Comparison of ENCODE assay signal across 8 cellular contexts in genomic region chr3:138935864-138936762, GRCh38. TPM values are rescaled to one million over a fixed set of nuclear protein-coding genes. Genes with fewer than 3 reads are reported as not detected.
DNase-seq lines count a peak whose midpoint lies in the region; ATAC-seq, FAIRE-seq and TF ChIP-seq lines count a peak whose summit lies in the region.

No MANE protein-coding gene starts in this region.

- no peak for FAIRE-seq in frontal cortex (lab: Jason Lieb, UNC)

- in situ Hi-C loops in ACHN (cut with HindIII; ENCODE audit: low pct_ligation_motif_present, low pct_unique_long_range_greater_than_20kb, low sequenced_read_pairs), result no loop called here

- peak overlapping the region; percentile 2 to 45 for H3K4me3 ChIP-seq in neutrophil (ENCODE audit: low read depth in 1 of 2, low read length in 1 of 2)
- H3K4me3 ChIP-seq in testis, result peak overlapping the region; percentile 20 to 55

- no peaks in the 10 kb centered on the region for H3K9me3 ChIP-seq in neutrophil
- no peaks in the 10 kb centered on the region for H3K9me3 ChIP-seq in testis

- no peaks in the 10 kb centered on the region for H3K36me3 ChIP-seq in neutrophil
- H3K36me3 ChIP-seq in testis (ENCODE audit: low read depth, missing control alignments), result no peaks in the 10 kb centered on the region

- H3K27ac ChIP-seq in neutrophil (no peak overlapping the region), testis (no peak overlapping the region)

- TF ChIP-seq CTCF in neutrophil (IDR thresholded peaks at IDR 0.05), result peak; percentile 86
- TF ChIP-seq CTCF in testis (IDR thresholded peaks at IDR 0.05), result peak; percentile 73 to 90 (median 77)

- no peak for TF ChIP-seq POLR2A in testis (IDR thresholded peaks at IDR 0.05)

- ATAC-seq in GM18502 (IDR thresholded peaks at IDR 0.05; ENCODE audit: poor library complexity, unreplicated experiment) (peak; percentile 78), HG03280 (IDR thresholded peaks at IDR 0.05; ENCODE audit: unreplicated experiment) (peak; percentile 83)

- H3K4me1 ChIP-seq in neutrophil (ENCODE audit: control insufficient read depth in 1 of 2, insufficient read depth in 1 of 2, low read depth in 1 of 2, low read length in 1 of 2) (peaks cover 44 to 46% of the 10 kb centered on the region in 2 experiments), testis (peaks cover 6% of the 10 kb centered on the region)

- peak; percentile 62 for DNase-seq in ACHN
- peak; percentile 63 for DNase-seq in RKO (ENCODE audit: low spot score)
- DNase-seq in activated effector memory CD4-positive, alpha-beta T cell treated with Interleukin-2 at 50 U/mL for 16 hours, result peak; percentile 50
- peak; percentile 85 to 91 for DNase-seq in frontal cortex (ENCODE audit: low spot score in 2 of 2)
- peak; percentile 80 for DNase-seq in testis

- intact Hi-C loops in testis (cut with DNase I; ENCODE audit: low total_unique reads), result no loop called here

- 3 to 6% methylated on average over 30 to 60 of the region's 60 CpGs for WGBS in testis, 2 donors

- H3K27me3 ChIP-seq in neutrophil (peaks cover 97% of the 10 kb centered on the region), testis (peaks cover 6% of the 10 kb centered on the region)

RNA-seq across cellular contexts. Expression of gene FOXL2, which starts 10.8 kb away (rescaled TPM):
- total RNA-seq in frontal cortex, result under 0.01 TPM
- total RNA-seq in testis, result 1 to 10 TPM; 1.9 to 2.6 TPM
- polyA plus RNA-seq in testis (ENCODE audit: insufficient read depth, low read depth, low replicate concordance), result 1.3 TPM

RNA-seq across cellular contexts. Expression of gene FOXL2NB, which starts 10.9 kb away (rescaled TPM):
- total RNA-seq in frontal cortex (0.41 TPM), testis (1 to 10 TPM; 2.7 to 2.8 TPM)
- 2.3 TPM for polyA plus RNA-seq in testis (ENCODE audit: insufficient read depth, low read depth, low replicate concordance)
